In the genomic region with DNA sequence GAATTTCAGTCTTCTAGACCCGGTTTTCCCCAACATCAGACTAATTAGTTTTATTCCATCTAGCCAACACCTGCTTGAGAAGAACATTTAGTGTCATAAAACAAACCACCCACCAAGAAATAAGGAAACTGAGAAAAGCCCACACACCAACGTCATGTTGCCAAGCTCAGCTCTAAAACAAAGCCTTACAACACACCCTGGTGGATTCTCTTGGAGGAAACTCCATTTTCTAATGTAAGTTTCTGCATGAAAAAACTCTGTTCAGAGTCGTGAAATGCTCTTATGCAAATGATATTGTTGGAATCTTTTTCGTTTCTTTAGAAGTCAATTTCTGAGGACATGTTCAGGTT, we compare ENCODE assay signal across 1 cellular context.
TF ChIP-seq lines count a peak whose summit lies in the region.

No MANE protein-coding gene starts in this region.

TF ChIP-seq in H1, 55 proteins besides CTCF, POLR2A, EP300 and RAD21 (continued from another document):
- TF ChIP-seq, protein P1, sequence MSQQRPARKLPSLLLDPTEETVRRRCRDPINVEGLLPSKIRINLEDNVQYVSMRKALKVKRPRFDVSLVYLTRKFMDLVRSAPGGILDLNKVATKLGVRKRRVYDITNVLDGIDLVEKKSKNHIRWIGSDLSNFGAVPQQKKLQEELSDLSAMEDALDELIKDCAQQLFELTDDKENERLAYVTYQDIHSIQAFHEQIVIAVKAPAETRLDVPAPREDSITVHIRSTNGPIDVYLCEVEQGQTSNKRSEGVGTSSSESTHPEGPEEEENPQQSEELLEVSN (IDR thresholded peaks at IDR 0.05): no peak
- TF ChIP-seq SIX5 (IDR thresholded peaks at IDR 0.05; ENCODE audit: low read depth, low read length) (no peak), RFX5 (IDR thresholded peaks at IDR 0.05; ENCODE audit: borderline replicate concordance, low read depth, low read length) (no peak), CBX8 (IDR thresholded peaks at IDR 0.05; ENCODE audit: borderline replicate concordance, low read depth, low read length) (no peak), TCF12 (IDR thresholded peaks at IDR 0.05; ENCODE audit: low read depth, low read length) (no peak), RBBP5 (IDR thresholded peaks at IDR 0.05; ENCODE audit: borderline replicate concordance, low read depth, low read length) (no peak), SUZ12 (IDR thresholded peaks at IDR 0.05; ENCODE audit: low read length) (no peak)
TF ChIP-seq in H1: peak in this region for 0.
